Comparison of ENCODE assay signal across 22 cellular contexts in the genomic region with DNA sequence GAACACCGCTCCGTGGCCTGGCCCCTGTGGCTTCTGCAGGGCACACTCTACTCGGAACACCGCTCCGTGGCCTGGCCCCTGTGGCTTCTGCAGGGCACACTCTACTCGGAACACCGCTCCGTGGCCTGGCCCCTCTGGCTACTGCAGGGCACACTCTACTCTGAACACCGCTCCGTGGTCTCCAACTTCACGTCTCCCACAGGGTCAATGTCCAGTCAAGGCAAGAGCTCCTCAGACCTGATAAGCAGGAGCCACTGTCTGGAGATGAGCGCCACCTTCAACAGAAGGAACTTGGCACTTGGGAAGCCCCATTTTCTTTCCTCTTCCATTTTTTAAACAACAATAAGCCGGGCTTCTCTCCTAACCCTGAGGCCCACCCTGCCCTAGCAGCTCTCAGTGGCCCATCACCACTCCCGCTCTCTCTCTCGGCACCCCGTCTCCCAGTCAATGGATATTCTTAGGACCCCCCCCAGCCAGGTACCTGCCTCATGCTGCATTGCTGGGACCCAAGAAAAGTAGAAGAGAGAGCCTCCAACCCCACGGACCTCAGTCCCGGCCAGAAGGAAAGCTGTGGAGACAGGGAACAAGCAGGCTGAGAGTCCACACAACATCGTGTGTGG.
"Had no signal": no experiment of that assay in that cellular context is flagged by ENCODE, and none has a peak within 500 bp of the region (broad histone marks: within the 10 kb centered on the region; RNA-seq: fewer than 3 reads in every experiment).

No MANE protein-coding gene starts in this region.

- H3K27me3 Mint-ChIP-seq: activated B cell treated with CpG ODN at 0.5 μM for 24 hours; activated CD8-positive, alpha-beta memory T cell treated with anti-CD3 and anti-CD28 coated beads, Interleukin-2, amount 10 ng/mL, durations not matched to agents 7 days and 5 days; activated naive CD8-positive, alpha-beta T cell treated with anti-CD3 and anti-CD28 coated beads for 36 hours; naive B cell had no signal

- H3K4me1 Mint-ChIP-seq: activated CD8-positive, alpha-beta memory T cell treated with anti-CD3 and anti-CD28 coated beads, Interleukin-2, amount 10 ng/mL, durations not matched to agents 7 days and 5 days had no signal

- DNase-seq: activated B cell treated with CpG ODN at 0.5 μM for 24 hours; activated CD4-positive, alpha-beta T cell treated with anti-CD3 and anti-CD28 coated beads, Interleukin-2, amount 50 U/mL, for 1 hour; activated CD8-positive, alpha-beta memory T cell treated with anti-CD3 and anti-CD28 coated beads, Interleukin-2, amount 10 ng/mL, durations not matched to agents 7 days and 5 days; activated CD8-positive, alpha-beta T cell treated with anti-CD3 and anti-CD28 coated beads, Interleukin-2, amount 10 ng/mL, durations not matched to agents 7 days and 5 days; activated effector memory CD4-positive, alpha-beta T cell treated with anti-CD3 and anti-CD28 coated beads, Interleukin-2, amount 50 U/mL, for 16 hours; activated naive CD4-positive, alpha-beta T cell treated with anti-CD3 and anti-CD28 coated beads for 36 hours; activated naive CD8-positive, alpha-beta T cell treated with anti-CD3 and anti-CD28 coated beads for 36 hours; activated T-cell treated with anti-CD3 and anti-CD28 coated beads, Interleukin-2, amount 50 U/mL, for 72 hours; effector CD4-positive, alpha-beta T cell; foreskin keratinocyte; naive B cell; stimulated activated naive CD4-positive, alpha-beta T cell treated with Interleukin-2 at 50 U/mL for 16 hours; T-helper 2 cell; upper lobe of right lung had no signal

- H3K27ac Mint-ChIP-seq: activated B cell treated with CpG ODN at 0.5 μM for 24 hours; activated CD8-positive, alpha-beta memory T cell treated with anti-CD3 and anti-CD28 coated beads, Interleukin-2, amount 10 ng/mL, durations not matched to agents 7 days and 5 days; activated CD8-positive, alpha-beta T cell treated with anti-CD3 and anti-CD28 coated beads, Interleukin-2, amount 10 ng/mL, durations not matched to agents 7 days and 5 days; activated naive CD4-positive, alpha-beta T cell treated with anti-CD3 and anti-CD28 coated beads for 36 hours; activated naive CD8-positive, alpha-beta T cell treated with anti-CD3 and anti-CD28 coated beads for 36 hours; activated T-cell treated with anti-CD3 and anti-CD28 coated beads, Interleukin-2, amount 50 U/mL, for 72 hours had no signal

- H3K9me3 Mint-ChIP-seq: activated B cell treated with CpG ODN at 0.5 μM for 24 hours; activated naive CD4-positive, alpha-beta T cell treated with anti-CD3 and anti-CD28 coated beads for 36 hours; activated naive CD8-positive, alpha-beta T cell treated with anti-CD3 and anti-CD28 coated beads for 36 hours; activated T-cell treated with anti-CD3 and anti-CD28 coated beads, Interleukin-2, amount 50 U/mL, for 72 hours; naive B cell had no signal

- H3K4me1 ChIP-seq: foreskin keratinocyte had no signal

- H3K27ac ChIP-seq: ascending aorta, esophagus muscularis mucosa, foreskin keratinocyte, heart left ventricle, left lung, psoas muscle, thoracic aorta, upper lobe of right lung had no signal

- H3K27me3 ChIP-seq: ascending aorta, esophagus muscularis mucosa, heart left ventricle, left lung, pancreas, upper lobe of right lung had no signal

- H3K36me3 ChIP-seq: ascending aorta, esophagus muscularis mucosa, heart left ventricle, left lung, pancreas, thoracic aorta, upper lobe of right lung had no signal

- H3K4me3 Mint-ChIP-seq: activated B cell treated with CpG ODN at 0.5 μM for 24 hours; activated CD8-positive, alpha-beta memory T cell treated with anti-CD3 and anti-CD28 coated beads, Interleukin-2, amount 10 ng/mL, durations not matched to agents 7 days and 5 days; activated CD8-positive, alpha-beta T cell treated with anti-CD3 and anti-CD28 coated beads, Interleukin-2, amount 10 ng/mL, durations not matched to agents 7 days and 5 days; activated naive CD4-positive, alpha-beta T cell treated with anti-CD3 and anti-CD28 coated beads for 36 hours; activated naive CD8-positive, alpha-beta T cell treated with anti-CD3 and anti-CD28 coated beads for 36 hours; activated T-cell treated with anti-CD3 and anti-CD28 coated beads, Interleukin-2, amount 50 U/mL, for 72 hours; naive B cell had no signal

- H3K4me3 ChIP-seq: ascending aorta, esophagus muscularis mucosa, heart left ventricle, left lung, pancreas, psoas muscle, thoracic aorta, upper lobe of right lung had no signal

- H3K9me3 ChIP-seq: ascending aorta, esophagus muscularis mucosa, heart left ventricle, left lung, pancreas, psoas muscle, thoracic aorta, upper lobe of right lung had no signal

- H3K36me3 Mint-ChIP-seq: activated CD8-positive, alpha-beta memory T cell treated with anti-CD3 and anti-CD28 coated beads, Interleukin-2, amount 10 ng/mL, durations not matched to agents 7 days and 5 days; activated naive CD8-positive, alpha-beta T cell treated with anti-CD3 and anti-CD28 coated beads for 36 hours; naive B cell had no signal

- ATAC-seq: activated CD8-positive, alpha-beta memory T cell treated with anti-CD3 and anti-CD28 coated beads, Interleukin-2, amount 10 ng/mL, durations not matched to agents 7 days and 5 days; activated CD8-positive, alpha-beta T cell treated with anti-CD3 and anti-CD28 coated beads, Interleukin-2, amount 10 ng/mL, durations not matched to agents 7 days and 5 days; activated T-cell treated with anti-CD3 and anti-CD28 coated beads, Interleukin-2, amount 50 U/mL, for 72 hours; foreskin keratinocyte; heart left ventricle; left lung; psoas muscle; SK-N-SH treated with all-trans-retinoic acid at 6 μM for 48 hours; upper lobe of right lung had no signal
